Comparison of ENCODE assay signal across 13 cellular contexts in the genomic region with DNA sequence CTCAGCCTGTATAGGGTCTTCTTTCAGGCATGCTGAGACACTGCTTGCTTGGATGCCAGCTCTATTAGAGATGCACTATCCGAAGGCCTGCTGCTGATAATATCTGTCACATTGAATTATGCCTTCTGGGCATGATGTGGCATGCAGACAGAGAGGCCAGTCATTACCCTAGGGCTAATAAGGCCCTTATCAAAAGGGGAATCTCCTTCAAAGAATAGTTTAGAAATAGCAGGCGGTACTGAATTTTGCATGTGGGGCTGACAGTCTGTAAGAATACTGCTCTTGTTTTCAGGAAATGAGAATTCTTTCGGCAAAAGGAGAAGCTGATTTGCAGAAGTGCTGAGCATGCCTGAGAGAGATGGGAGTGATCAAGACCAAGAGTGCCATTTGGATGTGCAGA. TPM values are rescaled to one million over a fixed set of nuclear protein-coding genes. Genes with fewer than 3 reads are reported as not detected.
DNase-seq lines count a peak whose midpoint lies in the region; ATAC-seq and TF ChIP-seq lines count a peak whose summit lies in the region.
"Had no signal": no experiment of that assay in that cellular context is flagged by ENCODE, and none has a peak within 500 bp of the region (broad histone marks: within the 10 kb centered on the region; RNA-seq: fewer than 3 reads in every experiment).

No MANE protein-coding gene starts in this region.

- no peak overlapping the region for H2AFZ ChIP-seq in SK-N-SH (ENCODE audit: low read depth)

- H3K9me3 ChIP-seq in HEK293 (ENCODE audit: control insufficient read depth, insufficient read depth, low read depth, low read length) (no peaks in the 10 kb centered on the region), SK-N-SH (no peaks in the 10 kb centered on the region)
- H3K9me3 ChIP-seq: BE2C, thoracic aorta had no signal

- DNase-seq in NCI-H1105 treated with DMSO at 0.1 percent for 48 hours (lab: John Stamatoyannopoulos, UW) = peak; percentile 87
- peak; percentile 39 for DNase-seq in SK-N-SH
- peak; percentile 78 for DNase-seq in pons (ENCODE audit: low spot score)
- DNase-seq in GM13976 (ENCODE audit: low spot score) = no peak
- DNase-seq in NCI-H2107 treated with DMSO at 0.1 percent for 48 hours (lab: John Stamatoyannopoulos, UW; ENCODE audit: unreplicated experiment) = no peak
- DNase-seq: activated CD8-positive, alpha-beta T cell treated with anti-CD3 and anti-CD28 coated beads, Interleukin-2, amount 10 ng/mL, durations not matched to agents 7 days and 5 days; BE2C; DMS 273 treated with DMSO at 0.1 percent for 48 hours; stimulated activated CD4-positive, alpha-beta T cell treated with anti-CD3 and anti-CD28 coated beads, Interleukin-4, amount 100 ng/mL, for 24 hours; WERI-Rb-1 had no signal

- no peak for TF ChIP-seq CTCF in HEK293 (tag by site-specific recombination; IDR thresholded peaks at IDR 0.05)
- TF ChIP-seq CTCF in SK-N-SH (IDR thresholded peaks at IDR 0.05) = no peak
- TF ChIP-seq CTCF in GM13976 (IDR thresholded peaks at IDR 0.05; ENCODE audit: borderline replicate concordance, control extremely low read depth, extremely low read depth, insufficient read depth, missing control alignments) = no peak

- no peaks in the 10 kb centered on the region for H3F3A ChIP-seq in SK-N-SH (replicated peaks; ENCODE audit: insufficient read depth)

- H3K4me2 ChIP-seq in SK-N-SH = no peak overlapping the region

- H3K36me3 ChIP-seq in HEK293 (ENCODE audit: control insufficient read depth in 2 of 2, insufficient read depth in 1 of 2, low read length in 2 of 2) = no peaks in the 10 kb centered on the region
- H3K36me3 ChIP-seq in SK-N-SH (replicated peaks in 1 of 2; ENCODE audit: control insufficient read depth in 1 of 2, insufficient read depth in 2 of 2, low read length in 1 of 2) = no peaks in the 10 kb centered on the region
- H3K36me3 ChIP-seq: BE2C, thoracic aorta, WERI-Rb-1 had no signal

- no peak for ATAC-seq in HG03175 (IDR thresholded peaks at IDR 0.05; ENCODE audit: unreplicated experiment)
- ATAC-seq: activated CD8-positive, alpha-beta T cell treated with anti-CD3 and anti-CD28 coated beads, Interleukin-2, amount 10 ng/mL, durations not matched to agents 7 days and 5 days had no signal

- CTCF ChIA-PET in HEK293 (lab: Yijun Ruan, JAX) (no interaction called here), SK-N-SH (lab: Yijun Ruan, JAX) (interaction anchor here (1.8 kb wide), 1 partner anchor 19 kb away, joined by 4 read pairs; no protein-coding TSS in a partner anchor)

- H3K9me2 ChIP-seq in SK-N-SH = no peaks in the 10 kb centered on the region

- 16% methylated on average over 3 of the region's 3 CpGs for WGBS in SK-N-SH (ENCODE audit: low lambda C conversion rate)

- no peaks in the 10 kb centered on the region for H3K27me3 ChIP-seq in SK-N-SH (ENCODE audit: insufficient read depth)
- H3K27me3 ChIP-seq: BE2C had no signal

- H3K27ac ChIP-seq in HEK293 (ENCODE audit: extremely low read depth, low read depth, low read length) (no peak overlapping the region), SK-N-SH (ENCODE audit: low read depth in 2 of 2, low read length in 1 of 2) (no peak overlapping the region)
- H3K27ac ChIP-seq: thoracic aorta, WERI-Rb-1 had no signal

- H3K9ac ChIP-seq in SK-N-SH = no peak overlapping the region

- H3K4me3 ChIP-seq in HEK293 (ENCODE audit: low read depth, low read length) = no peak overlapping the region
- no peak overlapping the region for H3K4me3 ChIP-seq in SK-N-SH (ENCODE audit: low read depth in 2 of 2, low read length in 1 of 2)
- H3K4me3 ChIP-seq: thoracic aorta had no signal

- H4K20me1 ChIP-seq in SK-N-SH (ENCODE audit: insufficient read depth) = no peaks in the 10 kb centered on the region

- in situ Hi-C loops in GM13976 (cut with MboI; ENCODE audit: low sequenced_read_pairs, unreplicated experiment) = no loop called here

- POLR2A ChIA-PET in HEK293 (lab: Yijun Ruan, JAX) = no interaction called here
- POLR2A ChIA-PET in SK-N-SH (lab: Yijun Ruan, JAX) = no interaction called here

- no peak for TF ChIP-seq RAD21 in SK-N-SH (IDR thresholded peaks at IDR 0.05; ENCODE audit: low read length)

- H3K79me2 ChIP-seq in SK-N-SH (ENCODE audit: insufficient read depth) = no peaks in the 10 kb centered on the region

- no peaks in the 10 kb centered on the region; the same call in 1 of the 2 replicates for H3K4me1 ChIP-seq in HEK293 (ENCODE audit: control insufficient read depth, insufficient read depth, low read length)
- peaks cover 0 to 7% of the 10 kb centered on the region in 2 experiments; a peak in 1 of 4 replicates for H3K4me1 ChIP-seq in SK-N-SH (ENCODE audit: control insufficient read depth in 1 of 2, insufficient read depth in 2 of 2, low read depth in 1 of 2, low read length in 1 of 2)
- H3K4me1 ChIP-seq: BE2C had no signal

- peak in 1 of 2 experiments; percentile 61; a peak in 1 of 4 replicates for TF ChIP-seq EP300 in SK-N-SH (IDR thresholded peaks at IDR 0.05; ENCODE audit: borderline replicate concordance in 1 of 2, low read depth in 1 of 2, low read length in 1 of 2)

TF ChIP-seq in HEK293, 187 proteins besides CTCF, POLR2A, EP300 and RAD21:
- TF ChIP-seq MEIS1 (CRISPR knock-in tag; IDR thresholded peaks at IDR 0.05; ENCODE audit: borderline replicate concordance) = peak; percentile 57; the same call in 1 of the 2 replicates
- no peak for TF ChIP-seq HOXA7 (CRISPR knock-in tag; IDR thresholded peaks at IDR 0.05; ENCODE audit: borderline replicate concordance)
- TF ChIP-seq ZNF514 (tag by site-specific recombination; IDR thresholded peaks at IDR 0.05) = no peak
- TF ChIP-seq, protein P1, sequence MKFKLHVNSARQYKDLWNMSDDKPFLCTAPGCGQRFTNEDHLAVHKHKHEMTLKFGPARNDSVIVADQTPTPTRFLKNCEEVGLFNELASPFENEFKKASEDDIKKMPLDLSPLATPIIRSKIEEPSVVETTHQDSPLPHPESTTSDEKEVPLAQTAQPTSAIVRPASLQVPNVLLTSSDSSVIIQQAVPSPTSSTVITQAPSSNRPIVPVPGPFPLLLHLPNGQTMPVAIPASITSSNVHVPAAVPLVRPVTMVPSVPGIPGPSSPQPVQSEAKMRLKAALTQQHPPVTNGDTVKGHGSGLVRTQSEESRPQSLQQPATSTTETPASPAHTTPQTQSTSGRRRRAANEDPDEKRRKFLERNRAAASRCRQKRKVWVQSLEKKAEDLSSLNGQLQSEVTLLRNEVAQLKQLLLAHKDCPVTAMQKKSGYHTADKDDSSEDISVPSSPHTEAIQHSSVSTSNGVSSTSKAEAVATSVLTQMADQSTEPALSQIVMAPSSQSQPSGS (tag by site-specific recombination; IDR thresholded peaks at IDR 0.05; ENCODE audit: low read depth) = no peak
TF ChIP-seq in HEK293: peak in this region for 1.

TF ChIP-seq in SK-N-SH, 30 proteins besides CTCF, POLR2A, EP300 and RAD21:
- TF ChIP-seq EZH2phosphoT487 (IDR thresholded peaks at IDR 0.05; ENCODE audit: borderline replicate concordance, low read depth) = no peak
- TF ChIP-seq GATA2 (CRISPR knock-in tag; IDR thresholded peaks at IDR 0.05) = peak; percentile 82

RNA-seq across cellular contexts. Expression of gene LHCGR, which starts 13.1 kb away (rescaled TPM):
- polyA plus RNA-seq in SK-N-SH (2012; rRNA removed) = not detected in 2 replicates
- polyA plus RNA-seq in SK-N-SH (2012; cell fraction: cytosol; rRNA removed) = not detected in 2 replicates
- polyA plus RNA-seq in SK-N-SH (2012; cell fraction: nucleus; rRNA removed) = not detected in 2 replicates

Comparison
In these comparisons a context has a peak if more than half of its experiments do, and no peak if none do; other contexts are left out.
1. DNase-seq: peak in NCI-H1105 treated with DMSO at 0.1 percent for 48 hours (single experiment), SK-N-SH (single experiment) and pons (single experiment); none in GM13976 (single experiment) and NCI-H2107 treated with DMSO at 0.1 percent for 48 hours (single experiment).